20 cellular contexts compared by ENCODE assay signal in the genomic region with DNA sequence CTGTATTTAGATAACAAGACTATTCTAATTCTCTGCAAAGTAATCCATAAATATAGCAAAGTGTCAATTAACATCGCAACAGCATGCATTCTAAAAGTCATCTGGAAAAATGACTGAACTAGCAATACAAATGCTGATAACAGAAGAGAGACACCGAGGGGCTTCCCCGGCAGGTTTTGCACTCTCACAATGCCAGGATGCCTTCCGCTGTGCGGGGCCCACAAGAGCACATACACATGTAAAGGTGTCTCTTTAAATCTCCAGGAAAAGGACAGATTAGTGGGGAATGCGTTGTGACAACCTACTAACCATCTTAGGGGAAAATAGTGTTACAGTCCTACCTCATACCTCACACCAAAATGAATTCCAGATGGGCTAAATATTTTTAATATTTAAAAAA.
"Had no signal": no experiment of that assay in that cellular context is flagged by ENCODE, and none has a peak within 500 bp of the region (broad histone marks: within the 10 kb centered on the region; RNA-seq: fewer than 3 reads in every experiment).

No MANE protein-coding gene starts in this region.

- ATAC-seq: activated T-cell treated with anti-CD3 and anti-CD28 coated beads, Interleukin-2, amount 50 U/mL, for 4 hours; T-cell had no signal

- H3K9me3 ChIP-seq: breast epithelium had no signal

- H3K36me3 ChIP-seq: breast epithelium had no signal

- H3K4me1 Mint-ChIP-seq: T-cell had no signal

- H3K4me3 ChIP-seq: breast epithelium, SK-N-MC had no signal

- H3K9me3 Mint-ChIP-seq: activated naive CD4-positive, alpha-beta T cell treated with anti-CD3 and anti-CD28 coated beads for 36 hours; T-cell had no signal

- H3K27ac ChIP-seq: breast epithelium, KMS-11, SK-N-MC had no signal

- H3K36me3 Mint-ChIP-seq: activated naive CD8-positive, alpha-beta T cell; T-cell had no signal

- H3K9ac ChIP-seq: KMS-11 had no signal

- DNase-seq: activated CD4-positive, CD25-positive, alpha-beta regulatory T cell; activated gamma-delta T cell; activated naive CD4-positive, alpha-beta T cell treated with anti-CD3 and anti-CD28 coated beads for 36 hours; activated T-cell treated with anti-CD3 and anti-CD28 coated beads, Interleukin-2, amount 50 U/mL, for 4 hours; caudate nucleus; NCI-H1092; NCI-H1417 treated with DMSO at 0.1 percent for 48 hours; NCI-H1694; NCI-H2029 treated with DMSO at 0.1 percent for 48 hours; NCI-H345; NCI-H510A; NCI-H526 treated with DMSO at 0.1 percent for 48 hours; NCI-H82; T-cell; T-helper 2 cell; T1000 had no signal

- H3K4me3 Mint-ChIP-seq: activated naive CD4-positive, alpha-beta T cell treated with anti-CD3 and anti-CD28 coated beads for 36 hours; activated naive CD8-positive, alpha-beta T cell; activated T-cell treated with anti-CD3 and anti-CD28 coated beads, Interleukin-2, amount 50 U/mL, for 4 hours; T-cell had no signal

- H3K27ac Mint-ChIP-seq: activated naive CD4-positive, alpha-beta T cell treated with anti-CD3 and anti-CD28 coated beads for 36 hours; activated naive CD8-positive, alpha-beta T cell; T-cell had no signal

- H3K27me3 ChIP-seq: breast epithelium had no signal
